Comparison of ENCODE assay signal across 9 cellular contexts in the genomic region with DNA sequence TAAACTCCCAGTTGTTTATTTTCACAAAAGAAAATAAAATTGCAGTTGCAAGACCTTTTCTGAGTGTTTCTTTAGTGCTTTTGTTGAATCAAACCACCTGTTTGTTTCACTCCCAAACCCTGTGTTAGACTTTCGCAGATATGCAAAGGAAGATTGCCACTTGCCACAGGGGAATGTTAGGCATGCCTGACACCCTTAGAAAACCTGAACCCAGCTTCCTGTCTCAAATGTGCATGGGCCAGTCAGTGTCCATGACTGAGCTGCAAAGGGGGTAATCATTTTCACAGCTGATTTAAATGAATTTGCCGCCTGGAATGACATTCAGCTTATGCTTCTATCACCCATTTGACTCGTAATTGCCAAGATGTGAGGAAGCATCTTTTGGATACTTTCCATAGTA. TPM values are rescaled to one million over a fixed set of nuclear protein-coding genes. Genes with fewer than 3 reads are reported as not detected.
DNase-seq lines count a peak whose midpoint lies in the region; ATAC-seq and TF ChIP-seq lines count a peak whose summit lies in the region.
"Had no signal": no experiment of that assay in that cellular context is flagged by ENCODE, and none has a peak within 500 bp of the region (broad histone marks: within the 10 kb centered on the region; RNA-seq: fewer than 3 reads in every experiment).

No MANE protein-coding gene starts in this region.

- H3K9ac ChIP-seq in skeletal muscle satellite cell (ENCODE audit: low read depth, low read length) = peak overlapping the region; percentile 51

- H3K4me3 ChIP-seq in skeletal muscle satellite cell (ENCODE audit: low read length) = no peak overlapping the region
- no peak overlapping the region for H3K4me3 ChIP-seq in tibial artery

- H3K4me1 Mint-ChIP-seq in activated CD4-positive, alpha-beta T cell treated with anti-CD3 and anti-CD28 coated beads, Interleukin-2, amount 10 ng/mL, durations not matched to agents 24 days and 14 days = peaks cover 26% of the 10 kb centered on the region

- peak; percentile 63 for ATAC-seq in HG02642 (IDR thresholded peaks at IDR 0.05; ENCODE audit: poor library complexity, unreplicated experiment)
- ATAC-seq in activated naive CD4-positive, alpha-beta T cell treated with anti-CD3 and anti-CD28 coated beads, Interleukin-2, amount 50 U/mL, for 72 hours = no peak

- H3K4me3 Mint-ChIP-seq in activated CD4-positive, alpha-beta T cell treated with anti-CD3 and anti-CD28 coated beads, Interleukin-2, amount 10 ng/mL, durations not matched to agents 24 days and 14 days = peak overlapping the region; percentile 84

- H3K9me3 Mint-ChIP-seq in activated CD4-positive, alpha-beta T cell treated with anti-CD3 and anti-CD28 coated beads, Interleukin-2, amount 10 ng/mL, durations not matched to agents 24 days and 14 days = no peaks in the 10 kb centered on the region
- H3K9me3 Mint-ChIP-seq in activated naive CD4-positive, alpha-beta T cell treated with anti-CD3 and anti-CD28 coated beads, Interleukin-2, amount 50 U/mL, for 72 hours = no peaks in the 10 kb centered on the region

- H3K27me3 Mint-ChIP-seq in activated CD4-positive, alpha-beta T cell treated with anti-CD3 and anti-CD28 coated beads, Interleukin-2, amount 10 ng/mL, durations not matched to agents 24 days and 14 days = no peaks in the 10 kb centered on the region

- TF ChIP-seq CTCF in tibial artery (IDR thresholded peaks at IDR 0.05) = no peak

- peak overlapping the region; percentile 87 for H3K27ac Mint-ChIP-seq in activated CD4-positive, alpha-beta T cell treated with anti-CD3 and anti-CD28 coated beads, Interleukin-2, amount 10 ng/mL, durations not matched to agents 24 days and 14 days
- peak overlapping the region; percentile 24 to 81 for H3K27ac Mint-ChIP-seq in activated naive CD4-positive, alpha-beta T cell treated with anti-CD3 and anti-CD28 coated beads, Interleukin-2, amount 50 U/mL, for 72 hours

- no peak overlapping the region for H3K27ac ChIP-seq in tibial artery

- peaks cover 32% of the 10 kb centered on the region for H3K36me3 Mint-ChIP-seq in activated CD4-positive, alpha-beta T cell treated with anti-CD3 and anti-CD28 coated beads, Interleukin-2, amount 10 ng/mL, durations not matched to agents 24 days and 14 days (ENCODE audit: low read depth)
- H3K36me3 Mint-ChIP-seq in activated naive CD4-positive, alpha-beta T cell treated with anti-CD3 and anti-CD28 coated beads, Interleukin-2, amount 50 U/mL, for 72 hours = peaks cover 0 to 5% of the 10 kb centered on the region in 2 donors

- no peak overlapping the region for H3K4me2 ChIP-seq in skeletal muscle satellite cell (ENCODE audit: low read length)

- H3K4me1 ChIP-seq in skeletal muscle satellite cell (ENCODE audit: control insufficient read depth, insufficient read depth, low read length) (peaks cover 48% of the 10 kb centered on the region), tibial artery (peaks cover 0 to 12% (median 9%) of the 10 kb centered on the region in 4 donors)

- H3K36me3 ChIP-seq in skeletal muscle satellite cell (ENCODE audit: insufficient read depth, low read length) = peaks cover 27% of the 10 kb centered on the region
- peaks cover 10 to 60% (median 49%) of the 10 kb centered on the region in 3 donors for H3K36me3 ChIP-seq in tibial artery

- no peaks in the 10 kb centered on the region for H3K27me3 ChIP-seq in skeletal muscle satellite cell (ENCODE audit: control insufficient read depth, insufficient read depth, low read length)
- H3K27me3 ChIP-seq in tibial artery = no peaks in the 10 kb centered on the region

- DNase-seq in activated CD4-positive, alpha-beta T cell treated with anti-CD3 and anti-CD28 coated beads, Interleukin-2, amount 10 ng/mL, durations not matched to agents 24 days and 14 days = no peak
- DNase-seq in activated CD4-positive, alpha-beta T cell treated with anti-CD3 and anti-CD28 coated beads for 4 hours = no peak
- no peak for DNase-seq in activated naive CD4-positive, alpha-beta T cell treated with anti-CD3 and anti-CD28 coated beads, Interleukin-2, amount 50 U/mL, for 72 hours (ENCODE audit: low spot score in 2 of 2)
- DNase-seq in amniotic stem cell (lab: John Stamatoyannopoulos, UW) = no peak
- no peak for DNase-seq in tibial artery
- no peak for DNase-seq in NCI-H1105 treated with DMSO at 0.1 percent for 48 hours (lab: John Stamatoyannopoulos, UW)
- DNase-seq: NK-92 treated with Interleukin-12 subunit alpha and Interleukin-12 subunit beta, amount 100 ng/mL, for 24 hours had no signal

- H3K9me3 ChIP-seq in skeletal muscle satellite cell (replicated peaks; ENCODE audit: low read length) (no peaks in the 10 kb centered on the region), tibial artery (no peaks in the 10 kb centered on the region)

- intact Hi-C loops in activated CD4-positive, alpha-beta T cell treated with anti-CD3 and anti-CD28 coated beads, Interleukin-2, amount 10 ng/mL, durations not matched to agents 24 days and 14 days (cut with micrococcal nuclease) = no loop called here
- intact Hi-C loops in tibial artery (cut with DNase I; ENCODE audit: low total_unique reads) = no loop called here

RNA-seq across cellular contexts. Expression of a gene that starts 17.5 kb away (rescaled TPM):
- total RNA-seq in activated CD4-positive, alpha-beta T cell treated with anti-CD3 and anti-CD28 coated beads, Interleukin-2, amount 10 ng/mL, durations not matched to agents 24 days and 14 days = 89.6 and 94.1 TPM in 2 replicates
- total RNA-seq in activated naive CD4-positive, alpha-beta T cell treated with anti-CD3 and anti-CD28 coated beads, Interleukin-2, amount 50 U/mL, for 72 hours = 100 to 1,000 TPM in 1 of 2 donors, 10 to 100 TPM in 1; 92.2 to 112 TPM
- total RNA-seq in skeletal muscle satellite cell (2012; rRNA removed) = 72.5 and 81.7 TPM in 2 replicates

RNA-seq across cellular contexts. Expression of a gene that starts 44.0 kb away (rescaled TPM):
- total RNA-seq in activated CD4-positive, alpha-beta T cell treated with anti-CD3 and anti-CD28 coated beads, Interleukin-2, amount 10 ng/mL, durations not matched to agents 24 days and 14 days = 21.0 and 25.0 TPM in 2 replicates
- total RNA-seq in activated naive CD4-positive, alpha-beta T cell treated with anti-CD3 and anti-CD28 coated beads, Interleukin-2, amount 50 U/mL, for 72 hours = 10 to 100 TPM; 20.2 to 27.7 TPM
- 40.0 and 47.7 TPM in 2 replicates for total RNA-seq in skeletal muscle satellite cell (2012; rRNA removed)

RNA-seq across cellular contexts. Expression of a gene that starts 44.2 kb away (rescaled TPM):
- 16.7 and 18.2 TPM in 2 replicates for total RNA-seq in activated CD4-positive, alpha-beta T cell treated with anti-CD3 and anti-CD28 coated beads, Interleukin-2, amount 10 ng/mL, durations not matched to agents 24 days and 14 days
- total RNA-seq in activated naive CD4-positive, alpha-beta T cell treated with anti-CD3 and anti-CD28 coated beads, Interleukin-2, amount 50 U/mL, for 72 hours = 10 to 100 TPM; 11.9 to 30.1 TPM
- total RNA-seq in skeletal muscle satellite cell (2012; rRNA removed) = 10.6 and 14.4 TPM in 2 replicates
